In the genomic region with DNA sequence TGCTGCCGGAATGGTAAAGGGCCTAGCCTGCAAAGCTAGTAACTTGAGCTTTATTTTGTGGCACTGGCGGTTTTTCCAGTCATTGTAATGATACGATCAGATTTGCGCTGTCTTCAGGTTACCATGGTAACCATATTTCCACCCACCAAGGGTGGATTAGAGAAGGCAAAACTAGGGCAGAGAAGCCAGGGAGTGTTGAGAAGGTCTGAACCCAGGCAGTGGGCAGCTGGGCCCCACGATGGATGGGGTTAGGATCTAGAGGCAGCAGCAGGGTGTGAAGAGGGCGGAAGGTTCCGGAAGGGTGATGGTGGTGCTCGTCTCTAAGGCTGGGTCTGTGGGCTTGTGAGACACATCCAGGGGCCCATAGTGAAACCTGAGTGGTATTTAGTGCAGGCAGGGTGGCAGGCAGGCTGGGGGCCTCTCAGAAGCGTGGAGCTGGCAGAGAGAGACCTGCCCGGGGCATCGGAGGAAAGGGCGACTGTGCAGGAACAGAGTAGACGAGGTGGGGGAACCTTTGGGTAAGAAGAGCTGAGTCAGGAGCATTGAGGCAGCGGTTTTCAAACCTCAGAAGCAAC, we compare ENCODE assay signal across 15 cellular contexts.
A peak's percentile ranks its signal among the peaks of the same experiment; 100 is the strongest.
DNase-seq lines count a peak whose midpoint lies in the region; ATAC-seq and TF ChIP-seq lines count a peak whose summit lies in the region.
"Had no signal": no experiment of that assay in that cellular context is flagged by ENCODE, and none has a peak within 500 bp of the region (broad histone marks: within the 10 kb centered on the region; RNA-seq: fewer than 3 reads in every experiment).

No MANE protein-coding gene starts in this region.

- no peaks in the 10 kb centered on the region for H3K27me3 ChIP-seq in parathyroid adenoma (ENCODE audit: control insufficient read depth, insufficient read depth, low read length)
- no peaks in the 10 kb centered on the region for H3K27me3 ChIP-seq in MG63
- H3K27me3 ChIP-seq: ascending aorta had no signal

- DNase-seq in GF-D8 (lab: John Stamatoyannopoulos, UW) (peak; percentile 14), T-cell (peak in 5 of 34 experiments; percentile 1 to 20 (median 5)), cerebellum (ENCODE audit: low spot score) (no peak), MG63 (no peak), NCI-H1694 treated with DMSO at 0.1 percent for 48 hours (lab: John Stamatoyannopoulos, UW) (no peak)
- DNase-seq in activated naive CD8-positive, alpha-beta T cell treated with anti-CD3 and anti-CD28 coated beads for 36 hours: no peak
- DNase-seq: activated CD4-positive, CD25-positive, alpha-beta regulatory T cell; Calu3; HCEC 1CT; hippocampal formation; KBM-7; NCI-H2171 had no signal

- no peaks in the 10 kb centered on the region for H3K9me3 Mint-ChIP-seq in T-cell
- H3K9me3 Mint-ChIP-seq in activated naive CD8-positive, alpha-beta T cell treated with anti-CD3 and anti-CD28 coated beads for 36 hours: no peaks in the 10 kb centered on the region

- peak overlapping the region; percentile 99 for H3K27ac ChIP-seq in parathyroid adenoma
- H3K27ac ChIP-seq: ascending aorta had no signal

- no peaks in the 10 kb centered on the region for H3K27me3 Mint-ChIP-seq in T-cell
- H3K27me3 Mint-ChIP-seq in activated naive CD8-positive, alpha-beta T cell treated with anti-CD3 and anti-CD28 coated beads for 36 hours: no peaks in the 10 kb centered on the region

- TF ChIP-seq CTCF in parathyroid adenoma (IDR thresholded peaks at IDR 0.05): no peak

- H3K4me3 ChIP-seq in parathyroid adenoma (ENCODE audit: low read depth, low read length) (peak overlapping the region; percentile 27), MG63 (no peak overlapping the region)
- H3K4me3 ChIP-seq: ascending aorta had no signal

- peak overlapping the region in 1 of 3 donors; percentile 18 for H3K4me3 Mint-ChIP-seq in T-cell
- H3K4me3 Mint-ChIP-seq in activated naive CD8-positive, alpha-beta T cell treated with anti-CD3 and anti-CD28 coated beads for 36 hours: no peak overlapping the region

- H3K9me3 ChIP-seq in parathyroid adenoma (ENCODE audit: control insufficient read depth, low read length) (no peaks in the 10 kb centered on the region), MG63 (no peaks in the 10 kb centered on the region)
- H3K9me3 ChIP-seq: ascending aorta had no signal

- CTCF ChIA-PET in T-cell (lab: Charles Lee): no interaction called here

- no peak overlapping the region for H3K9ac ChIP-seq in parathyroid adenoma

- POLR2A ChIA-PET in T-cell (lab: Charles Lee): no interaction called here

- peak overlapping the region; percentile 89 for H2AFZ ChIP-seq in parathyroid adenoma

- peak overlapping the region; percentile 52 to 87 for H3K27ac Mint-ChIP-seq in T-cell
- H3K27ac Mint-ChIP-seq in activated naive CD8-positive, alpha-beta T cell treated with anti-CD3 and anti-CD28 coated beads for 36 hours: peak overlapping the region; percentile 38

- peaks cover 20% of the 10 kb centered on the region for H3K4me1 ChIP-seq in parathyroid adenoma
- H3K4me1 ChIP-seq: ascending aorta had no signal

- H3K36me3 ChIP-seq in parathyroid adenoma (ENCODE audit: control insufficient read depth, insufficient read depth, low read length): no peaks in the 10 kb centered on the region
- no peaks in the 10 kb centered on the region for H3K36me3 ChIP-seq in MG63
- H3K36me3 ChIP-seq: ascending aorta had no signal

- H3K79me2 ChIP-seq in parathyroid adenoma: peaks cover 9% of the 10 kb centered on the region

- peaks cover 6 to 23% (median 7%) of the 10 kb centered on the region in 3 donors for H3K4me1 Mint-ChIP-seq in T-cell
- no peaks in the 10 kb centered on the region for H3K4me1 Mint-ChIP-seq in activated naive CD8-positive, alpha-beta T cell treated with anti-CD3 and anti-CD28 coated beads for 36 hours

- no peaks in the 10 kb centered on the region for H3K36me3 Mint-ChIP-seq in T-cell
- no peaks in the 10 kb centered on the region for H3K36me3 Mint-ChIP-seq in activated naive CD8-positive, alpha-beta T cell treated with anti-CD3 and anti-CD28 coated beads for 36 hours

- peak overlapping the region; percentile 50 for H3K4me2 ChIP-seq in parathyroid adenoma (ENCODE audit: low read length)

- ATAC-seq in T-cell (replicated peaks in 1 of 4) (peak in 3 of 4 experiments; percentile 22 to 60 (median 26)), HG02973 (IDR thresholded peaks at IDR 0.05; ENCODE audit: unreplicated experiment) (no peak)
